11 cellular contexts compared by ENCODE assay signal in the genomic region with DNA sequence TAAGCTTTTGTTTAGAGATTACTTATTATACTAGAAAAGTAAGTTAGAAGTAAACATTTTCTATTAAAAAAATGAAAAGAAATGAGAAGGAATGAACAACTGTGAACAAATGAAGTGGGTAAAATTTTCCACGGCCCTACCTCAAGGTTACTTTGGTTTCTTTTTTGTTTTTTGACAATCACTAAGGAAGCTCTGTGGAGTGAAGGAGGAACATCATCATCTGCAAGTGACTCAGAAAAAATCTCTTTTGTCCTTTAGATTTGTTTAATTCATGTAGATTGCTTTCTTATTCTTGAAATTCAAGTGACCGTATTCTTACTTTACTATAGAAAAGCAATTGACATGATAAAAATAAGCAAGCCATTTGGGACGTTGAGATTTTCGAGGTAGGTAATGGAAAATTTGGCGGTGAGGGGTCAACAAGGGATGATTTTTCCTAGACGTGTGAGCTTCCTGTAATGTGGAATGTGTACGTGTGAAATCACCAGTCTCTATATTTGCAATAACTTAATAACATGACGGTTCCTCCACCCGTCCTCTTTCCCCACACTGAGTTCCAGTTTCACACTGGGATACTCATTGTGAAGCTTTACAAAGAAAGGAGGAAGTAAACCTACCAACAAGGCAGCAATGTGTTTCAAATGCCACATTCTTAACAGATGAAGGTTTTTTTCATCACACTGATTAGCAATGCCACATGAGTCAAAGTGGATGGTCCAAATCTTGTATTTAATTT.
A peak's percentile ranks its signal among the peaks of the same experiment; 100 is the strongest.
DNase-seq lines count a peak whose midpoint lies in the region; ATAC-seq and TF ChIP-seq lines count a peak whose summit lies in the region.
"Had no signal": no experiment of that assay in that cellular context is flagged by ENCODE, and none has a peak within 500 bp of the region (broad histone marks: within the 10 kb centered on the region; RNA-seq: fewer than 3 reads in every experiment).

No MANE protein-coding gene starts in this region.

- H3K4me3 Mint-ChIP-seq in activated CD8-positive, alpha-beta T cell treated with anti-CD3 and anti-CD28 coated beads for 36 hours = no peak overlapping the region
- H3K4me3 Mint-ChIP-seq: nephron had no signal

- H3K27me3 Mint-ChIP-seq in activated CD8-positive, alpha-beta T cell treated with anti-CD3 and anti-CD28 coated beads for 36 hours = peaks cover 5% of the 10 kb centered on the region

- no peaks in the 10 kb centered on the region for H3K9me3 ChIP-seq in DND-41 (ENCODE audit: insufficient read depth, low read length, severe bottlenecking)
- H3K9me3 ChIP-seq: upper lobe of left lung had no signal

- ATAC-seq in DND-41 (ENCODE audit: insufficient read depth, low read depth) (peak; percentile 44), GM19438 (IDR thresholded peaks at IDR 0.05; ENCODE audit: low read depth, unreplicated experiment) (peak; percentile 75), HG03354 (IDR thresholded peaks at IDR 0.05; ENCODE audit: poor library complexity, severe bottlenecking, unreplicated experiment) (peak; percentile 75)
- ATAC-seq in activated CD8-positive, alpha-beta T cell treated with anti-CD3 and anti-CD28 coated beads for 36 hours = peak; percentile 64

- peak overlapping the region; percentile 56 for H3K4me2 ChIP-seq in DND-41 (ENCODE audit: insufficient read depth, low read length)

- H3K27me3 ChIP-seq in DND-41 (ENCODE audit: insufficient read depth, low read length, poor library complexity) = no peaks in the 10 kb centered on the region
- H3K27me3 ChIP-seq: upper lobe of left lung had no signal

- no peaks in the 10 kb centered on the region for H4K20me1 ChIP-seq in DND-41 (ENCODE audit: insufficient read depth, low read length)

- H3K9me3 Mint-ChIP-seq in activated CD8-positive, alpha-beta T cell treated with anti-CD3 and anti-CD28 coated beads for 36 hours = no peaks in the 10 kb centered on the region
- H3K9me3 Mint-ChIP-seq: nephron had no signal

- intact Hi-C loops in activated CD8-positive, alpha-beta T cell treated with anti-CD3 and anti-CD28 coated beads for 36 hours (cut with micrococcal nuclease) = no loop called here

- peak overlapping the region; percentile 61 for H3K9ac ChIP-seq in DND-41 (ENCODE audit: low read depth, low read length)

- peak overlapping the region; percentile 79 for H3K27ac Mint-ChIP-seq in activated CD8-positive, alpha-beta T cell treated with anti-CD3 and anti-CD28 coated beads for 36 hours
- H3K27ac Mint-ChIP-seq: nephron had no signal

- peaks cover 22% of the 10 kb centered on the region for H3K79me2 ChIP-seq in DND-41 (ENCODE audit: insufficient read depth, low read length)

- CTCF ChIA-PET in activated CD8-positive, alpha-beta T cell treated with anti-CD3 and anti-CD28 coated beads for 36 hours (lab: Charles Lee) = interaction anchor here (0.6 to 1.0 kb wide), 3 partner anchors 32 to 1562 kb away, joined by 3 read pairs; no protein-coding TSS in a partner anchor

- peak overlapping the region; percentile 97 for H3K27ac ChIP-seq in DND-41 (ENCODE audit: low read length)
- H3K27ac ChIP-seq: coronary artery, upper lobe of left lung had no signal

- POLR2A ChIA-PET in activated CD8-positive, alpha-beta T cell treated with anti-CD3 and anti-CD28 coated beads for 36 hours (lab: Charles Lee) = interaction anchor here (0.7 to 1.4 kb wide), 4 partner anchors 10 to 202 kb away, joined by 3 to 5 read pairs (median 4); no protein-coding TSS in a partner anchor

- peaks cover 12% of the 10 kb centered on the region for H3K4me1 Mint-ChIP-seq in activated CD8-positive, alpha-beta T cell treated with anti-CD3 and anti-CD28 coated beads for 36 hours (ENCODE audit: low read depth)

- DNase-seq in DND-41 = no peak
- peak; percentile 13 for DNase-seq in activated CD8-positive, alpha-beta T cell treated with anti-CD3 and anti-CD28 coated beads for 36 hours
- no peak for DNase-seq in NCI-H526 (lab: John Stamatoyannopoulos, UW)
- DNase-seq in OCI-M2 (lab: John Stamatoyannopoulos, UW; ENCODE audit: unreplicated experiment) = no peak
- no peak for DNase-seq in SK-N-DZ (ENCODE audit: low spot score)
- no peak for DNase-seq in NCI-H345 treated with DMSO at 0.1 percent for 48 hours (lab: John Stamatoyannopoulos, UW; ENCODE audit: unreplicated experiment)

- no peaks in the 10 kb centered on the region for H3K36me3 ChIP-seq in DND-41 (ENCODE audit: insufficient read depth, low read length)
- H3K36me3 ChIP-seq: upper lobe of left lung had no signal

- H3K4me1 ChIP-seq in DND-41 (ENCODE audit: insufficient read depth, low read length) = peaks cover 71% of the 10 kb centered on the region
- H3K4me1 ChIP-seq: upper lobe of left lung had no signal

- H3K36me3 Mint-ChIP-seq in activated CD8-positive, alpha-beta T cell treated with anti-CD3 and anti-CD28 coated beads for 36 hours (ENCODE audit: low read depth) = peaks cover 2% of the 10 kb centered on the region

- peak overlapping the region; percentile 56; the same call in 1 of the 2 replicates for H2AFZ ChIP-seq in DND-41 (ENCODE audit: low read depth, low read length)

- H3K4me3 ChIP-seq in DND-41 (ENCODE audit: low read depth in 1 of 2, low read length in 2 of 2) = peak overlapping the region in 1 of 2 experiments; percentile 21; a peak in 1 of 4 replicates
- H3K4me3 ChIP-seq: coronary artery, upper lobe of left lung had no signal

- no peak for TF ChIP-seq CTCF in DND-41 (IDR thresholded peaks at IDR 0.05; ENCODE audit: borderline replicate concordance, extremely low read depth, low read length, poor library complexity, severe bottlenecking)
- no peak for TF ChIP-seq CTCF in activated CD8-positive, alpha-beta T cell treated with anti-CD3 and anti-CD28 coated beads for 36 hours (IDR thresholded peaks at IDR 0.05)
